Comparison of ENCODE assay signal across 1 cellular context in genomic region chr2:141455877-141456276, GRCh38.
TF ChIP-seq lines count a peak whose summit lies in the region.

No MANE protein-coding gene starts in this region.

TF ChIP-seq in GM23338, 12 proteins besides CTCF, POLR2A, EP300 and RAD21 (continued from another document):
- TF ChIP-seq REST (IDR thresholded peaks at IDR 0.05; ENCODE audit: unreplicated experiment) (no peak), STAT1 (IDR thresholded peaks at IDR 0.05; ENCODE audit: unreplicated experiment) (no peak)
